34 cellular contexts compared by ENCODE assay signal in the genomic region with DNA sequence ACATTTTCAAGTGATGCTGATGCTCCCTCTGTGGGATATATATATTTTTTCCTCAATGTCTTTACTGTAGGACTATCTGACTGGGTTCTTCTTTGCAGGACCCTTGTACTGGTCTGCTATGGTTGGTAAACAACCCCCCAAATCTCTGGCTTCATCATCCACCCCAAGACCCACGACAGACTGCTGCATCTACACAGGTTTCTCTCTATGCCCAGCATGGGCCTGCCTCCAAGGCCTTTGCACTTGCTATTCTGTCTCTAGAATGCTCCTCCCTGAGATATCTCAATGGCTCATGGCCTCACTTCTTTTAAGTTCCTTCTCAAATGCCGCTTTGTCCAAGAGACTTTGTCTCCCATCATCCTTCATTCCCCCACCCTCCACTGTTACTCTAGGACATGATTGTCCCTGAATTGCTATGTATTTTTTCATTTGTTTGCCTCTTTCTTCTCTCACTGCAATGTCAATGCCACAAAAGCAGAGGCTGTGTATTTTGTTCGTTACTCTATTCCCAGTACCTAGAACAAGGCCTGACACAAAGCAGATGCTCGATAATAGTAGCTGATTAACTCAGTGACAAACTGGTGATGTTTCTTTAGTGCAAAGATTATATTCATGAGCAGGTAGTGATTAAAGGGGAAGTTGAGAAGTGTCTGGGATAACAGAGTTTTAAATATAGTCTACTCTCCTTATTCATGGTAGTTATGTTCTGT. TPM values are rescaled to one million over a fixed set of nuclear protein-coding genes. Genes with fewer than 3 reads are reported as not detected.
"Had no signal": no experiment of that assay in that cellular context is flagged by ENCODE, and none has a peak within 500 bp of the region (broad histone marks: within the 10 kb centered on the region; RNA-seq: fewer than 3 reads in every experiment).

No MANE protein-coding gene starts in this region.

- H3K4me3 Mint-ChIP-seq: activated B cell treated with CpG ODN at 0.5 μM for 24 hours; activated CD4-positive, alpha-beta memory T cell treated with anti-CD3 and anti-CD28 coated beads for 36 hours; activated naive CD8-positive, alpha-beta T cell treated with anti-CD3 and anti-CD28 coated beads for 36 hours had no signal

- H3K27ac ChIP-seq: brain microvascular endothelial cell, cardiac muscle cell, VCaP had no signal

- H3K27ac Mint-ChIP-seq: activated B cell treated with CpG ODN at 0.5 μM for 24 hours; activated CD4-positive, alpha-beta memory T cell treated with anti-CD3 and anti-CD28 coated beads for 36 hours; activated naive CD8-positive, alpha-beta T cell treated with anti-CD3 and anti-CD28 coated beads for 36 hours had no signal

- H3K36me3 Mint-ChIP-seq: activated naive CD8-positive, alpha-beta T cell treated with anti-CD3 and anti-CD28 coated beads for 36 hours had no signal

- H3K4me3 ChIP-seq: cardiac muscle cell had no signal

- DNase-seq: activated B cell treated with CpG ODN at 0.5 μM for 24 hours; activated CD4-positive, alpha-beta memory T cell treated with anti-CD3 and anti-CD28 coated beads for 36 hours; activated CD4-positive, alpha-beta T cell treated with anti-CD3 and anti-CD28 coated beads for 4 hours; activated CD4-positive, alpha-beta T cell treated with anti-CD3 and anti-CD28 coated beads, Interleukin-2, amount 50 U/mL, for 1 hour; activated CD4-positive, CD25-positive, alpha-beta regulatory T cell treated with anti-CD3 and anti-CD28 coated beads, Interleukin-2, amount 50 U/mL, for 72 hours; activated CD8-positive, alpha-beta memory T cell treated with anti-CD3 and anti-CD28 coated beads, Interleukin-2, amount 50 U/mL, for 48 hours; activated effector memory CD4-positive, alpha-beta T cell treated with Interleukin-2 at 50 U/mL for 16 hours; activated naive CD4-positive, alpha-beta T cell treated with anti-CD3 and anti-CD28 coated beads, Interleukin-2, amount 50 U/mL, for 16 hours; activated naive CD8-positive, alpha-beta T cell treated with anti-CD3 and anti-CD28 coated beads for 36 hours; activated T-cell treated with anti-CD3 and anti-CD28 coated beads, Interleukin-2, amount 50 U/mL, for 48 hours; amniotic stem cell; aorta; brain microvascular endothelial cell; Karpas-422; KBM-7; MM.1S; MV-4-11; NCI-H1092; NCI-H1436 treated with DMSO at 0.1 percent for 48 hours; NCI-H1694 treated with DMSO at 0.1 percent for 48 hours; NCI-H2029; NCI-H2171; NCI-H510A; NCI-H526; NCI-H748 treated with DMSO at 0.1 percent for 48 hours; NK-92 treated with Interleukin-12 subunit alpha and Interleukin-12 subunit beta, amount 100 ng/mL, for 24 hours; Right ventricle myocardium superior; SW 1271; T-helper 1 cell; T-helper 2 cell; T-helper 9 cell had no signal

- H3K36me3 ChIP-seq: cardiac muscle cell had no signal

- H3K4me1 Mint-ChIP-seq: activated B cell treated with CpG ODN at 0.5 μM for 24 hours; activated naive CD8-positive, alpha-beta T cell treated with anti-CD3 and anti-CD28 coated beads for 36 hours had no signal

- H3K27me3 ChIP-seq: brain microvascular endothelial cell, cardiac muscle cell had no signal

RNA-seq across cellular contexts. Expression of a gene that starts 6.6 kb away (rescaled TPM):
- total RNA-seq: OCI-LY7 had no signal
